In the genomic region with DNA sequence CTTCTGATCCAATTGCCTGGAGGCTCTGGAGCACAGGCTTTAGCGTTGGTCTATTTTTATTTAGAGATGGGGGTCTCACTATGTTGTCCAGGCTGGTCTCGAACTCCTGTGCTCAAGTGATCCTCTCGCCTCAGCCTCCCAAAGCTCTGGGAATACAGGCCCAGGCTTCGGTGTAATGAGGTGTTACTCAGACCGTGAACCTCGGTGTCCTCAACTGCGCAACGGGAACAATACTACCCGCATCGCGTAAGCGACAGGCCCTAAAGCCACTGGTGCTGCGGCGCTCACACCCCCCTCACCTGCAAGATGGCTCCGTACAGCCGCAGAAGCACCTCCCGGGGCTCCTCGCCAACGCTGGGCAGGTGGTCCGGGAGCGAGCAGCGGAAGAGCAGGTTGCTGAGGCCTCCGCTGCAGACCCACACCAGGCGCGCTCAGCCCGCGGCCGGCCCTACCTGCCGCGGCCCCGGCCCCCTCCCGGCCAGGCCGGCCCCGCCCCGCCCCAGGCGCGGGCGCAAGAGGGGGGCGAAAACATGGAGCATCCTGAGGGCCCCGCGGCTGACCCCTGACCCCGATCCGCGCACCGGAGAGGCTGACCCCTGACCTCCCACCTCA, we compare ENCODE assay signal across 7 cellular contexts. TPM values are rescaled to one million over a fixed set of nuclear protein-coding genes. Genes with fewer than 3 reads are reported as not detected.
A peak's percentile ranks its signal among the peaks of the same experiment; 100 is the strongest.
DNase-seq lines count a peak whose midpoint lies in the region; ATAC-seq, FAIRE-seq and TF ChIP-seq lines count a peak whose summit lies in the region.
"Had no signal": no experiment of that assay in that cellular context is flagged by ENCODE, and none has a peak within 500 bp of the region (broad histone marks: within the 10 kb centered on the region; RNA-seq: fewer than 3 reads in every experiment).

No MANE protein-coding gene starts in this region.

- no peak overlapping the region for H2BK12ac ChIP-seq in mesenchymal stem cell (ENCODE audit: low read length in 2 of 2)

- peak overlapping the region; percentile 49 for H2AFZ ChIP-seq in mesenchymal stem cell (ENCODE audit: low read depth, low read length)

- no peaks in the 10 kb centered on the region for H3K36me3 Mint-ChIP-seq in CD4-positive, CD25-positive, alpha-beta regulatory T cell
- H3K36me3 Mint-ChIP-seq in activated naive CD4-positive, alpha-beta T cell treated with anti-CD3 and anti-CD28 coated beads, Interleukin-2, amount 50 U/mL, for 24 hours: no peaks in the 10 kb centered on the region

- peak in 1 of 3 donors; percentile 60 for DNase-seq in CD4-positive, CD25-positive, alpha-beta regulatory T cell
- DNase-seq in mesenchymal stem cell: peak; percentile 29
- no peak for DNase-seq in MV-4-11 (lab: John Stamatoyannopoulos, UW)
- DNase-seq in GM12892 (ENCODE audit: insufficient read length): no peak

- no peaks in the 10 kb centered on the region for H3K9me3 ChIP-seq in CD4-positive, CD25-positive, alpha-beta regulatory T cell (ENCODE audit: control insufficient read depth in 2 of 2, low read length in 2 of 2)
- H3K9me3 ChIP-seq in mesenchymal stem cell (ENCODE audit: control insufficient read depth, low read length): no peaks in the 10 kb centered on the region

- peak overlapping the region; percentile 99 to 100 for H3K18ac ChIP-seq in mesenchymal stem cell (ENCODE audit: low read depth in 1 of 2, low read length in 2 of 2)

- no peak overlapping the region for H2BK15ac ChIP-seq in mesenchymal stem cell (ENCODE audit: low read depth, poor library complexity, severe bottlenecking)

- peaks cover 21% of the 10 kb centered on the region for H3K79me1 ChIP-seq in mesenchymal stem cell (replicated peaks; ENCODE audit: low read length, poor library complexity, severe bottlenecking)

- no peak overlapping the region for H2AK5ac ChIP-seq in mesenchymal stem cell (ENCODE audit: low read length, severe bottlenecking)

- no peak for FAIRE-seq in GM12892 (lab: Jason Lieb, UNC)

- peak overlapping the region; percentile 60 for H3K4me2 ChIP-seq in mesenchymal stem cell (ENCODE audit: low read length, poor library complexity, severe bottlenecking)

- peak overlapping the region; percentile 81 for H2BK120ac ChIP-seq in mesenchymal stem cell (ENCODE audit: low read depth, low read length)

- peak overlapping the region; percentile 97 for H4K91ac ChIP-seq in mesenchymal stem cell (ENCODE audit: low read length)

- peaks cover 15% of the 10 kb centered on the region for H3K36me3 ChIP-seq in CD4-positive, CD25-positive, alpha-beta regulatory T cell (ENCODE audit: control insufficient read depth, insufficient read depth, low read length)
- H3K36me3 ChIP-seq in mesenchymal stem cell (ENCODE audit: control insufficient read depth in 1 of 2, insufficient read depth in 2 of 2, low read depth in 1 of 2, low read length in 2 of 2): peaks cover 17 to 42% of the 10 kb centered on the region in 2 experiments

- WGBS in mesenchymal stem cell: 11% methylated on average over 43 of the region's 45 CpGs

- H3K27me3 Mint-ChIP-seq in CD4-positive, CD25-positive, alpha-beta regulatory T cell: no peaks in the 10 kb centered on the region
- H3K27me3 Mint-ChIP-seq in activated naive CD4-positive, alpha-beta T cell treated with anti-CD3 and anti-CD28 coated beads, Interleukin-2, amount 50 U/mL, for 24 hours: no peaks in the 10 kb centered on the region

- ATAC-seq in CD4-positive, CD25-positive, alpha-beta regulatory T cell (ENCODE audit: low read depth in 2 of 2): no peak
- ATAC-seq in HG03103 (IDR thresholded peaks at IDR 0.05; ENCODE audit: low read depth, unreplicated experiment): peak; percentile 5

- TF ChIP-seq POLR2A in GM12892 (IDR thresholded peaks at IDR 0.05; ENCODE audit: low read depth, low read length): no peak

- H3K4ac ChIP-seq in mesenchymal stem cell (ENCODE audit: low read depth in 1 of 2, low read length in 2 of 2): peak overlapping the region; percentile 79 to 98

- H3K27me3 ChIP-seq in CD4-positive, CD25-positive, alpha-beta regulatory T cell (ENCODE audit: control insufficient read depth, insufficient read depth, low read length): no peaks in the 10 kb centered on the region
- peaks cover 0 to 7% of the 10 kb centered on the region in 2 experiments for H3K27me3 ChIP-seq in mesenchymal stem cell (ENCODE audit: control insufficient read depth in 1 of 2, insufficient read depth in 1 of 2, low read length in 2 of 2)

- peak overlapping the region in 1 of 2 experiments; percentile 76 for H3K23ac ChIP-seq in mesenchymal stem cell (ENCODE audit: low read length in 2 of 2)

- H3K9ac ChIP-seq in mesenchymal stem cell (ENCODE audit: low read length): peak overlapping the region; percentile 97

- no peaks in the 10 kb centered on the region for H3K9me3 Mint-ChIP-seq in CD4-positive, CD25-positive, alpha-beta regulatory T cell
- H3K9me3 Mint-ChIP-seq in activated naive CD4-positive, alpha-beta T cell treated with anti-CD3 and anti-CD28 coated beads, Interleukin-2, amount 50 U/mL, for 24 hours: no peaks in the 10 kb centered on the region

- peaks cover 0 to 45% (median 16%) of the 10 kb centered on the region in 4 donors for H3K4me1 Mint-ChIP-seq in CD4-positive, CD25-positive, alpha-beta regulatory T cell
- peaks cover 20% of the 10 kb centered on the region for H3K4me1 Mint-ChIP-seq in activated naive CD4-positive, alpha-beta T cell treated with anti-CD3 and anti-CD28 coated beads, Interleukin-2, amount 50 U/mL, for 24 hours

- H3K4me1 ChIP-seq in CD4-positive, CD25-positive, alpha-beta regulatory T cell (ENCODE audit: control insufficient read depth, insufficient read depth, low read length, poor library complexity, severe bottlenecking): peaks cover 27% of the 10 kb centered on the region
- H3K4me1 ChIP-seq in mesenchymal stem cell (ENCODE audit: control insufficient read depth, insufficient read depth, low read depth, low read length): peaks cover 23% of the 10 kb centered on the region

- peak overlapping the region; percentile 66 for H3K4me3 ChIP-seq in CD4-positive, CD25-positive, alpha-beta regulatory T cell (ENCODE audit: low read depth, low read length)
- H3K4me3 ChIP-seq in mesenchymal stem cell (ENCODE audit: insufficient read depth in 1 of 2, low read depth in 1 of 2, low read length in 2 of 2): peak overlapping the region; percentile 84 to 93

- peak overlapping the region in 1 of 2 experiments; percentile 98 for H3K14ac ChIP-seq in mesenchymal stem cell (ENCODE audit: low read length in 2 of 2)

- H4K8ac ChIP-seq in mesenchymal stem cell (ENCODE audit: low read length): peak overlapping the region; percentile 98

- peak overlapping the region; percentile 83 for H2BK5ac ChIP-seq in mesenchymal stem cell (ENCODE audit: low read depth, low read length, poor library complexity, severe bottlenecking)

- peak overlapping the region; percentile 95 to 99 (median 96) for H3K4me3 Mint-ChIP-seq in CD4-positive, CD25-positive, alpha-beta regulatory T cell
- H3K4me3 Mint-ChIP-seq in activated naive CD4-positive, alpha-beta T cell treated with anti-CD3 and anti-CD28 coated beads, Interleukin-2, amount 50 U/mL, for 24 hours: peak overlapping the region; percentile 97

- peak overlapping the region; percentile 98 for H3K27ac ChIP-seq in CD4-positive, CD25-positive, alpha-beta regulatory T cell (ENCODE audit: insufficient read depth, low read length, poor library complexity, severe bottlenecking)
- H3K27ac ChIP-seq in mesenchymal stem cell (ENCODE audit: low read length, poor library complexity, severe bottlenecking): peak overlapping the region; percentile 71

- H3K27ac Mint-ChIP-seq in CD4-positive, CD25-positive, alpha-beta regulatory T cell: peak overlapping the region; percentile 92 to 97 (median 96)
- H3K27ac Mint-ChIP-seq in activated naive CD4-positive, alpha-beta T cell treated with anti-CD3 and anti-CD28 coated beads, Interleukin-2, amount 50 U/mL, for 24 hours: peak overlapping the region; percentile 30

RNA-seq across cellular contexts. Expression of gene CHKB, which starts 0.6 kb away (rescaled TPM):
- total RNA-seq in CD4-positive, CD25-positive, alpha-beta regulatory T cell: 162 TPM
- polyA plus RNA-seq in CD4-positive, CD25-positive, alpha-beta regulatory T cell: 10 to 100 TPM; 39.8 to 51.7 (median 43.4) TPM
- polyA plus RNA-seq in mesenchymal stem cell (2013, experiment 1 of 2): 47.1 TPM
- 42.3 TPM for polyA plus RNA-seq in mesenchymal stem cell (2013, experiment 2 of 2)
- polyA plus RNA-seq in GM12892 (2012; ENCODE audit: missing spikeins): 65.1 TPM

RNA-seq across cellular contexts. Expression of gene CPT1B, which starts 3.8 kb away (rescaled TPM):
- 71.8 TPM for total RNA-seq in CD4-positive, CD25-positive, alpha-beta regulatory T cell
- under 1 TPM in 3 of 4 donors, not detected in 1; 0.25 to 0.76 (median 0.27) TPM for polyA plus RNA-seq in CD4-positive, CD25-positive, alpha-beta regulatory T cell
- polyA plus RNA-seq in mesenchymal stem cell (2013, experiment 1 of 2): 8.8 TPM
- polyA plus RNA-seq in mesenchymal stem cell (2013, experiment 2 of 2): 8.1 TPM
- polyA plus RNA-seq in GM12892 (2012; ENCODE audit: missing spikeins): 56.2 TPM

RNA-seq across cellular contexts. Expression of gene MAPK8IP2, which starts 18.5 kb away (rescaled TPM):
- 0.30 TPM for total RNA-seq in CD4-positive, CD25-positive, alpha-beta regulatory T cell
- not detected for polyA plus RNA-seq in CD4-positive, CD25-positive, alpha-beta regulatory T cell
- 0.87 TPM for polyA plus RNA-seq in mesenchymal stem cell (2013, experiment 1 of 2)
- polyA plus RNA-seq in mesenchymal stem cell (2013, experiment 2 of 2): 0.78 TPM
- 0.23 TPM for polyA plus RNA-seq in GM12892 (2012; ENCODE audit: missing spikeins)

RNA-seq across cellular contexts. Expression of gene SYCE3, which starts 19.3 kb away (rescaled TPM):
- not detected for total RNA-seq in CD4-positive, CD25-positive, alpha-beta regulatory T cell
- not detected for polyA plus RNA-seq in CD4-positive, CD25-positive, alpha-beta regulatory T cell
- polyA plus RNA-seq in mesenchymal stem cell (2013, experiment 1 of 2): 0.37 TPM
- polyA plus RNA-seq in mesenchymal stem cell (2013, experiment 2 of 2): 0.37 TPM
- polyA plus RNA-seq in GM12892 (2012; ENCODE audit: missing spikeins): 0.87 TPM

RNA-seq across cellular contexts. Expression of gene KLHDC7B, which starts 36.4 kb away (rescaled TPM):
- total RNA-seq in CD4-positive, CD25-positive, alpha-beta regulatory T cell: 5.9 TPM
- 10 to 100 TPM in 1 of 4 donors, 1 to 10 TPM in 3; 5.6 to 11.7 (median 8.4) TPM for polyA plus RNA-seq in CD4-positive, CD25-positive, alpha-beta regulatory T cell
- 0.48 TPM for polyA plus RNA-seq in mesenchymal stem cell (2013, experiment 1 of 2)
- polyA plus RNA-seq in mesenchymal stem cell (2013, experiment 2 of 2): 0.51 TPM
- polyA plus RNA-seq in GM12892 (2012; ENCODE audit: missing spikeins): 0.47 TPM
- total RNA-seq: subcutaneous adipose tissue had no signal
